ENCODE assay signal across 22 cellular contexts in genomic region chr1:232487236-232487635, GRCh38.
"Had no signal": no experiment of that assay in that cellular context is flagged by ENCODE, and none has a peak within 500 bp of the region (broad histone marks: within the 10 kb centered on the region; RNA-seq: fewer than 3 reads in every experiment).

No MANE protein-coding gene starts in this region.

- H3K27ac ChIP-seq: lower lobe of right lung, upper lobe of right lung had no signal

- ATAC-seq: activated CD4-positive, alpha-beta T cell treated with anti-CD3 and anti-CD28 coated beads for 36 hours; activated T-cell treated with anti-CD3 and anti-CD28 coated beads, Interleukin-2, amount 50 U/mL, for 4 hours; naive thymus-derived CD4-positive, alpha-beta T cell; stimulated activated naive CD8-positive, alpha-beta T cell treated with anti-CD3 and anti-CD28 coated beads, Interleukin-15, Interleukin-2, amounts not matched to agents 100 U/mL and 50 U/mL, for 24 hours; T-helper 17 cell had no signal

- H3K36me3 ChIP-seq: breast epithelium had no signal

- H3K4me1 ChIP-seq: breast epithelium, lower lobe of right lung, upper lobe of right lung had no signal

- H3K27me3 ChIP-seq: breast epithelium, upper lobe of right lung had no signal

- DNase-seq: activated B cell treated with CpG ODN at 0.5 μM for 24 hours; activated CD4-positive, alpha-beta T cell treated with anti-CD3 and anti-CD28 coated beads for 36 hours; activated CD4-positive, alpha-beta T cell treated with anti-CD3 and anti-CD28 coated beads, Interleukin-2, amount 50 U/mL, for 4 hours; activated CD8-positive, alpha-beta memory T cell treated with anti-CD3 and anti-CD28 coated beads, Interleukin-2, amount 50 U/mL, for 48 hours; activated naive CD4-positive, alpha-beta T cell treated with Interleukin-2 at 50 U/mL for 16 hours; activated naive CD8-positive, alpha-beta T cell treated with anti-CD3 and anti-CD28 coated beads for 36 hours; activated T-cell treated with anti-CD3 and anti-CD28 coated beads, Interleukin-2, amount 50 U/mL, for 4 hours; amniotic stem cell; cerebellar nuclear complex; effector CD4-positive, alpha-beta T cell; erythroblast; foreskin melanocyte; lower lobe of right lung; naive thymus-derived CD4-positive, alpha-beta T cell; retina; stimulated activated CD4-positive, alpha-beta T cell treated with anti-CD3 and anti-CD28 coated beads, Interleukin-12 subunit alpha, Interleukin-12 subunit beta, amount 100 ng/mL, for 4 hours; stimulated activated CD4-positive, alpha-beta T cell treated with anti-CD3 and anti-CD28 coated beads, Interleukin-4, amount 100 ng/mL, for 4 hours; stimulated activated naive CD8-positive, alpha-beta T cell treated with anti-CD3 and anti-CD28 coated beads, Interleukin-15, Interleukin-2, amounts not matched to agents 100 U/mL and 50 U/mL, for 24 hours; SW 1271; T-helper 17 cell; upper lobe of right lung had no signal

- H3K4me3 ChIP-seq: breast epithelium, lower lobe of right lung, upper lobe of right lung had no signal

- H3K9me3 ChIP-seq: breast epithelium, lower lobe of right lung, upper lobe of right lung had no signal
